In the genomic region with DNA sequence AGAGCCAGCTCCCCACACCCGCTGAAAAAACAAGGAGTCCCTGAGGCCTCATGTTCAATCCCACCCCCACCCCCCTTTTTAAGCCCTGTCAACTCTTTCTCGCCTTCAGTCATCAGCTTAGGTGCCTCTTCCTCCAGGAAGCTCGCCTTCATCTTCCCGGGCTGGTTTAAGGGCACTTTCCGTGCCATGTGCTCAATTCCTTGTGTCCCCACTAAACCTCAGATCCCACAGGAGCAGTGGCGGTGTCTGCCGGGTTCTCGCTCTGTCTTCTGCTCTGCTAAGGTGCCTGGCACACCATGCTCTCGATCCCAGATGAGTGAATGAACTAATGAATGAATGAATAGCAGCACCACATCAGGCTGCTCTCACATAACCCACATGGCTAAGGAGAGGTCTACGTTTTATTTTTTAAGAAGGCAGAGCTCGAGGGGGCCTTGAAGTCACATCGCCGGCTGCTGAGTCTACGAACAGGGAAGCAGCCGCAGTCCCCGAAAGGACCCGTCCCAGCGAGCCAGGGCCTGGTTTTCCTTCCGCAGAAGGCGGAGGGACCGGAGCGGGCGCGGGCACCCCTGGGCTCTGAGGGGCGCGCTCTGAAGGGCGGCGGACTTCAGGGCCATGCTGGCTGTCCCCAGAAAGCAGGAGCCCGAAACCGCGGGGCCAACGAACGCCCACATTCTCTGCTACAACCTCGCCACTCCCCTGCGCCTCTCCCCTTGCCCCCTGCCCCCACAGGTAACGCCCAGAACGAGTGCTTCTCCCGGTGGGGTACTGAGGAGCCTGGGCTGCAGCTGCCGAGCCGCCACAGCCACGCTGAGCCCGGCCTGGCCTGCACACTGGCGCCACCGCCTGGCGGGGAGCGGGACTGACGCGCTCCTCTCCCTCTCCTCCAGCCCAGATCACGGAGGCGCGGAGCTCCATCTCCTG, we compare ENCODE assay signal across 8 cellular contexts.
A peak's percentile ranks its signal among the peaks of the same experiment; 100 is the strongest.
DNase-seq lines count a peak whose midpoint lies in the region; ATAC-seq and TF ChIP-seq lines count a peak whose summit lies in the region.

No MANE protein-coding gene starts in this region.

- H3K4me1 ChIP-seq in A673 (ENCODE audit: insufficient read depth, low read length, poor library complexity, severe bottlenecking) (peaks cover 10% of the 10 kb centered on the region), duodenal mucosa (ENCODE audit: control insufficient read depth in 1 of 2, insufficient read depth in 2 of 2, low read length in 2 of 2) (no peaks in the 10 kb centered on the region)

- H3K4me3 ChIP-seq in A673 (ENCODE audit: low read depth, low read length, poor library complexity, severe bottlenecking): peak overlapping the region; percentile 31
- H3K4me3 ChIP-seq in duodenal mucosa (ENCODE audit: low read depth in 1 of 2, low read length in 2 of 2): peak overlapping the region; percentile 52 to 60

- no peak overlapping the region for H3K9ac ChIP-seq in duodenal mucosa (ENCODE audit: low read depth in 1 of 2, low read length in 2 of 2)

- H3K36me3 ChIP-seq in A673 (ENCODE audit: insufficient read depth, low read length, poor library complexity, severe bottlenecking): no peaks in the 10 kb centered on the region
- no peaks in the 10 kb centered on the region for H3K36me3 ChIP-seq in duodenal mucosa (ENCODE audit: control insufficient read depth in 1 of 2, insufficient read depth in 2 of 2, low read length in 2 of 2)

- H3K27ac ChIP-seq in A673 (ENCODE audit: low read depth, low read length, poor library complexity, severe bottlenecking) (no peak overlapping the region), duodenal mucosa (ENCODE audit: low read depth, low read length) (no peak overlapping the region)

- CTCF ChIA-PET in A673 (lab: Charles Lee): interaction anchor here (0.5 to 1.5 kb wide), 5 partner anchors 9 to 545 kb away, joined by 3 to 5 read pairs (median 3); no protein-coding TSS in a partner anchor

- DNase-seq in A673 (ENCODE audit: low spot score) (peak; percentile 76), NCI-H2196 treated with DMSO at 0.1 percent for 48 hours (lab: John Stamatoyannopoulos, UW; ENCODE audit: unreplicated experiment) (peak; percentile 0), lung microvascular endothelial cell (ENCODE audit: low read depth in 2 of 2) (peak; percentile 69 to 70)
- peak; percentile 68 for DNase-seq in activated CD4-positive, alpha-beta T cell treated with anti-CD3 and anti-CD28 coated beads, Interleukin-2, amount 50 U/mL, for 1 hour
- peak; percentile 29 to 73 (median 48) for DNase-seq in stimulated activated CD4-positive, alpha-beta T cell treated with anti-CD3 and anti-CD28 coated beads, TNF-alpha, amount 100 ng/mL, for 24 hours (ENCODE audit: low read depth in 3 of 3)

- POLR2A ChIA-PET in A673 (lab: Charles Lee; ENCODE audit: low non-redundant PET): no interaction called here

- no TSS peak for BruUV-seq in A673 (replicated peaks; lab: Mats Ljungman, UMichigan)

- no peaks in the 10 kb centered on the region for H3K27me3 ChIP-seq in A673 (replicated peaks; ENCODE audit: insufficient read depth, low read depth, low read length, poor library complexity)
- peaks cover 8% of the 10 kb centered on the region in 2 donors for H3K27me3 ChIP-seq in duodenal mucosa (ENCODE audit: control insufficient read depth in 1 of 2, insufficient read depth in 2 of 2, low read length in 2 of 2)

- ATAC-seq in GM18520 (IDR thresholded peaks at IDR 0.05; ENCODE audit: unreplicated experiment) (peak; percentile 70), HG03045 (IDR thresholded peaks at IDR 0.05; ENCODE audit: unreplicated experiment) (peak; percentile 89)

- intact Hi-C loops in A673 (cut with micrococcal nuclease; ENCODE audit: unreplicated experiment): loop anchor here (5.0 kb wide), 2 partner anchors 59 to 544 kb away; no protein-coding TSS in a partner anchor

- peak; percentile 99 for TF ChIP-seq CTCF in A673 (conservative IDR thresholded peaks at IDR 0.05; ENCODE audit: low read depth, low read length)

- no peaks in the 10 kb centered on the region for H3K9me3 ChIP-seq in A673 (ENCODE audit: low read depth, low read length, poor library complexity, severe bottlenecking)
- H3K9me3 ChIP-seq in duodenal mucosa (ENCODE audit: control insufficient read depth in 1 of 2, low read length in 2 of 2): no peaks in the 10 kb centered on the region

Comparison
In these comparisons a context has a peak if more than half of its experiments do, and no peak if none do; other contexts are left out.
1. DNase-seq: peak in every context shown above with its lines; median percentile 76 in A673; 70 in lung microvascular endothelial cell; 68 in activated CD4-positive, alpha-beta T cell treated with anti-CD3 and anti-CD28 coated beads, Interleukin-2, amount 50 U/mL, for 1 hour; 48 in stimulated activated CD4-positive, alpha-beta T cell treated with anti-CD3 and anti-CD28 coated beads, TNF-alpha, amount 100 ng/mL, for 24 hours; 0 in NCI-H2196 treated with DMSO at 0.1 percent for 48 hours.